ENCODE assay signal across 7 cellular contexts in the genomic region with DNA sequence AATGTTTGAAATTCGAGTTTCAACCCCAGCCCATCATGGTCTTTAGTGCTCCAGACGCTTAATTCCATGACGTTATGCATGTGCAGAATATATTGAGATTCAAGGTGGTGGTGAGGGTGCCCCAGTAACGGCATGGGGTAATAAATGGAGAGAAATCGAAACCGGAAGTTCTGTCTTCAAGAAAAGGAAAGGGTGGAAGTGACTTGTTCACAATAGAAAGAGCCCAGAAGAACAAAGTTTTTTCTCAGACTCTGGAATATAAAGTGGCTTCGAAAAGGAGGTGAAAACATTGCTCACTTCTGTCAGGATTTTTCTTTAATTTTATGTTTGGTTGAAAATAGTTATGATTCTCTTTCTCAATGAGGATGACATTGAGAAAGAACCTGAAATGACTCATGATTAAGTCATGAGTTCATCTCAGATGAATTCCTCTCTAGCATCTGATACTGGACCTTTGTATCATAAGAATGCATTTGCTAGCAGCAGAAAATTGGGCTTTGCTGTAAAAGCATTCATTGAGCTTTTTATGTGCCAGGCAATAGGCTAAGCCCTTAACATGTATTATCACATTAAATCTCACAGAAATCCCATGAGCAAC. TPM values are rescaled to one million over a fixed set of nuclear protein-coding genes. Genes with fewer than 3 reads are reported as not detected.
DNase-seq lines count a peak whose midpoint lies in the region; FAIRE-seq and TF ChIP-seq lines count a peak whose summit lies in the region.

No MANE protein-coding gene starts in this region.

- H2BK5ac ChIP-seq in H1 (ENCODE audit: low read depth, low read length), result no peak overlapping the region

- no peak overlapping the region for H3K9ac ChIP-seq in H1 (replicated peaks in 1 of 4; ENCODE audit: extremely low read depth in 1 of 4, low read depth in 3 of 4, low read length in 3 of 4)

- no peak overlapping the region for H4K5ac ChIP-seq in H1 (ENCODE audit: insufficient read length, low read depth, low read length)

- FAIRE-seq in H1 (lab: Jason Lieb, UNC), result no peak

- no peaks in the 10 kb centered on the region for H3K36me3 ChIP-seq in H1 (ENCODE audit: control insufficient read depth in 2 of 4, insufficient read depth in 4 of 4, low read length in 3 of 4)
- no peaks in the 10 kb centered on the region for H3K36me3 ChIP-seq in thymus (ENCODE audit: control insufficient read depth, insufficient read depth)

- peak overlapping the region; percentile 73 to 78 for H3K4me2 ChIP-seq in H1 (ENCODE audit: insufficient read depth in 1 of 2, low read depth in 2 of 2, low read length in 2 of 2)

- TF ChIP-seq POLR2A in H1 (IDR thresholded peaks at IDR 0.05; ENCODE audit: control extremely low read depth in 1 of 2, low read depth in 2 of 2, low read length in 2 of 2), result no peak

- H3K56ac ChIP-seq in H1 (replicated peaks; ENCODE audit: insufficient read length, low read depth, low read length), result no peak overlapping the region

- H3K79me2 ChIP-seq in H1 (ENCODE audit: control insufficient read depth in 1 of 2, insufficient read depth in 2 of 2, low read length in 2 of 2), result no peaks in the 10 kb centered on the region

- H2BK15ac ChIP-seq in H1 (ENCODE audit: low read length), result no peak overlapping the region

- DNase-seq in GM10266 (ENCODE audit: extremely low spot score) (peak; percentile 32), HFF-Myc (ENCODE audit: extremely low read depth, low read depth) (no peak), NCI-H1105 treated with DMSO at 0.1 percent for 48 hours (lab: John Stamatoyannopoulos, UW) (peak; percentile 30), H1 (ENCODE audit: low read depth in 1 of 2, low spot score in 2 of 2) (no peak), mucosa of gallbladder (ENCODE audit: low spot score) (peak; percentile 26)
- peak; percentile 48 to 51 for DNase-seq in activated CD4-positive, alpha-beta T cell treated with anti-CD3 and anti-CD28 coated beads for 4 hours

- no peak overlapping the region for H3K14ac ChIP-seq in H1 (ENCODE audit: insufficient read length)

- TF ChIP-seq CTCF in GM10266 (IDR thresholded peaks at IDR 0.05; ENCODE audit: control insufficient read depth, insufficient read depth, low read depth, missing control alignments), result no peak
- no peak for TF ChIP-seq CTCF in HFF-Myc (IDR thresholded peaks at IDR 0.05; ENCODE audit: low read depth, low read length, missing control alignments)
- TF ChIP-seq CTCF in H1 (IDR thresholded peaks at IDR 0.05; ENCODE audit: control extremely low read depth in 1 of 3, insufficient read depth in 1 of 3, low read depth in 1 of 3, low read length in 3 of 3), result no peak

- 73% methylated on average over 7 of the region's 7 CpGs; no CpG with 5 or more reads in 1 of the 2 experiments for WGBS in H1 (ENCODE audit: extremely low coverage in 1 of 2, insufficient coverage in 1 of 2, insufficient read length in 1 of 2, insufficient replicate concordance in 2 of 2, low coverage in 1 of 2, low lambda C conversion rate in 2 of 2, missing lambda C conversion rate in 1 of 2), 2 experiments
- WGBS in thymus, result 3% methylated on average over 7 of the region's 7 CpGs

- H3K27me3 ChIP-seq in H1 (replicated peaks in 1 of 4; ENCODE audit: control insufficient read depth in 3 of 4, extremely low read depth in 1 of 4, insufficient read depth in 3 of 4, low read length in 3 of 4) (peaks cover 0 to 3% (median under 1%) of the 10 kb centered on the region in 4 experiments; a peak in 2 of 7 replicates), thymus (ENCODE audit: control insufficient read depth, insufficient read depth) (no peaks in the 10 kb centered on the region)

- H4K8ac ChIP-seq in H1 (ENCODE audit: extremely low read depth, insufficient read depth, low read length), result no peak overlapping the region

- CTCF ChIA-PET in H1 (lab: Charles Lee; ENCODE audit: partially characterized antibody), result interaction anchor here (0.6 to 0.8 kb wide), 3 partner anchors 35 to 365 kb away, joined by 3 to 4 read pairs (median 3); no protein-coding TSS in a partner anchor

- H3K18ac ChIP-seq in H1 (ENCODE audit: extremely low read depth, low read length), result no peak overlapping the region

- POLR2A ChIA-PET in H1 (lab: Charles Lee; ENCODE audit: partially characterized antibody), result no interaction called here

- H2BK120ac ChIP-seq in H1 (replicated peaks; ENCODE audit: low read depth, low read length), result no peak overlapping the region

- H2AK5ac ChIP-seq in H1 (ENCODE audit: low read depth, low read length), result no peak overlapping the region

- H3K27ac ChIP-seq in H1 (ENCODE audit: low read depth, low read length) (no peak overlapping the region), thymus (ENCODE audit: low read depth) (peak overlapping the region; percentile 92)

- H3K9me3 ChIP-seq in H1 (ENCODE audit: insufficient read depth in 2 of 2, low read depth in 1 of 2, low read length in 1 of 2), result no peaks in the 10 kb centered on the region
- H3K9me3 ChIP-seq in thymus (ENCODE audit: control insufficient read depth), result no peaks in the 10 kb centered on the region

- no peak overlapping the region for H3K4ac ChIP-seq in H1 (replicated peaks; ENCODE audit: insufficient read length, low read depth, low read length)

- H2BK12ac ChIP-seq in H1 (ENCODE audit: low read depth, low read length), result no peak overlapping the region

- H4K91ac ChIP-seq in H1 (replicated peaks; ENCODE audit: insufficient read length, low read length), result no peak overlapping the region

- no peak overlapping the region for H3K23ac ChIP-seq in H1 (ENCODE audit: insufficient read length)

- H3K4me1 ChIP-seq in H1 (replicated peaks in 1 of 4; ENCODE audit: control insufficient read depth in 3 of 4, insufficient read depth in 4 of 4, low read length in 3 of 4), result peaks cover 0 to 3% (median 0%) of the 10 kb centered on the region in 4 experiments; a peak in 1 of 7 replicates
- peaks cover 16% of the 10 kb centered on the region for H3K4me1 ChIP-seq in thymus (ENCODE audit: control insufficient read depth, insufficient read depth, low read length)

- H3K79me1 ChIP-seq in H1 (ENCODE audit: low read depth, low read length), result no peaks in the 10 kb centered on the region

- peak overlapping the region; percentile 91 for H2AFZ ChIP-seq in H1 (ENCODE audit: low read length)

- H3K4me3 ChIP-seq in HFF-Myc (replicated peaks; ENCODE audit: low read depth, low read length), result peak overlapping the region; percentile 56
- peak overlapping the region in 2 of 4 experiments; percentile 62 to 76; a peak in 2 of 8 replicates for H3K4me3 ChIP-seq in H1 (ENCODE audit: extremely low read depth in 1 of 4, insufficient read depth in 2 of 4, low read depth in 3 of 4, low read length in 4 of 4)
- H3K4me3 ChIP-seq in thymus (ENCODE audit: low read length), result peak overlapping the region; percentile 95

- TF ChIP-seq RAD21 in H1 (IDR thresholded peaks at IDR 0.05 in 1 of 2, conservative IDR thresholded peaks at IDR 0.05 in 1 of 2; ENCODE audit: low read depth in 2 of 2, low read length in 2 of 2), result no peak

- H2BK20ac ChIP-seq in H1 (ENCODE audit: low read length), result no peak overlapping the region

- no peaks in the 10 kb centered on the region for H4K20me1 ChIP-seq in H1 (replicated peaks in 1 of 2; ENCODE audit: control insufficient read depth in 1 of 2, insufficient read depth in 2 of 2, low read length in 2 of 2)

- TF ChIP-seq EP300 in H1 (IDR thresholded peaks at IDR 0.05; ENCODE audit: borderline replicate concordance in 1 of 2, low read depth in 2 of 2, low read length in 2 of 2), result no peak

- H3K23me2 ChIP-seq in H1 (ENCODE audit: low read depth, low read length), result peaks cover 2% of the 10 kb centered on the region; the same call in 1 of the 2 replicates

TF ChIP-seq in H1, 55 proteins besides CTCF, POLR2A, EP300 and RAD21 (continues in another document):
- TF ChIP-seq, protein P1, sequence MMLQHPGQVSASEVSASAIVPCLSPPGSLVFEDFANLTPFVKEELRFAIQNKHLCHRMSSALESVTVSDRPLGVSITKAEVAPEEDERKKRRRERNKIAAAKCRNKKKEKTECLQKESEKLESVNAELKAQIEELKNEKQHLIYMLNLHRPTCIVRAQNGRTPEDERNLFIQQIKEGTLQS (IDR thresholded peaks at IDR 0.05; ENCODE audit: insufficient read depth, low read depth, low read length), result no peak

RNA-seq across cellular contexts. Expression of a gene that starts 0.8 kb away (rescaled TPM):
- 0.88 and 1.5 TPM in 2 replicates for total RNA-seq in H1 (2021; fragmentation: NEBNext Ultra II Directional; extraction: Animal tissue kit (Norgen Biotek cat#: 25700))
- polyA plus RNA-seq in H1 (2011; rRNA removed) (0.66 and 0.98 TPM in 2 replicates), thymus (29.8 TPM)
- 0.88 TPM for polyA plus RNA-seq in H1 (2011; cell fraction: cytosol; rRNA removed)
- 0.71 TPM for polyA plus RNA-seq in H1 (2011; cell fraction: nucleus; rRNA removed)
- 0.63 to 1.3 TPM (median 1.2 TPM) in 4 replicates for polyA plus RNA-seq in H1 (2012, experiment 1 of 2)
- not detected for polyA plus RNA-seq in H1 (2012, experiment 2 of 2)
- 0.83 TPM for polyA plus RNA-seq in H1 (2013, experiment 1 of 2)
- 0.61 TPM for polyA plus RNA-seq in H1 (2013, experiment 2 of 2)
- 1.1 and 3.1 TPM in 2 replicates for polyA minus RNA-seq in H1 (2011; rRNA and poly(A)+ RNA removed)
- polyA minus RNA-seq in H1 (2011; cell fraction: cytosol; rRNA and poly(A)+ RNA removed), result 3.6 TPM
- polyA minus RNA-seq in H1 (2011; cell fraction: nucleus; rRNA and poly(A)+ RNA removed), result 5.2 TPM
- total RNA-seq in mucosa of gallbladder, result 16.2 TPM

RNA-seq across cellular contexts. Expression of a gene that starts 15.8 kb away (rescaled TPM):
- 25.0 and 26.7 TPM in 2 replicates for total RNA-seq in H1 (2021; fragmentation: NEBNext Ultra II Directional; extraction: Animal tissue kit (Norgen Biotek cat#: 25700))
- polyA plus RNA-seq in H1 (2011; rRNA removed), result 7.0 and 10.5 TPM in 2 replicates
- 8.3 TPM for polyA plus RNA-seq in H1 (2011; cell fraction: cytosol; rRNA removed)
- 27.3 TPM for polyA plus RNA-seq in H1 (2011; cell fraction: nucleus; rRNA removed)
- 19.4 to 32.9 TPM (median 24.7 TPM) in 4 replicates for polyA plus RNA-seq in H1 (2012, experiment 1 of 2)
- 4.0 TPM for polyA plus RNA-seq in H1 (2012, experiment 2 of 2)
- 9.5 TPM for polyA plus RNA-seq in H1 (2013, experiment 1 of 2)
- 9.3 TPM for polyA plus RNA-seq in H1 (2013, experiment 2 of 2)
- polyA minus RNA-seq in H1 (2011; rRNA and poly(A)+ RNA removed), result 25.4 and 27.2 TPM in 2 replicates
- 18.6 TPM for polyA minus RNA-seq in H1 (2011; cell fraction: cytosol; rRNA and poly(A)+ RNA removed)
- polyA minus RNA-seq in H1 (2011; cell fraction: nucleus; rRNA and poly(A)+ RNA removed), result 36.2 TPM
- total RNA-seq in mucosa of gallbladder, result 250 TPM
- polyA plus RNA-seq in thymus, result 83.0 TPM

Comparison
In these comparisons a context has a peak if more than half of its experiments do, and no peak if none do; other contexts are left out.
1. DNase-seq: peak in GM10266 (single experiment), NCI-H1105 treated with DMSO at 0.1 percent for 48 hours (single experiment), activated CD4-positive, alpha-beta T cell treated with anti-CD3 and anti-CD28 coated beads for 4 hours (2 of 2) and mucosa of gallbladder (single experiment); none in HFF-Myc (single experiment) and H1 (0 of 2).